ENCODE assay signal across 1 cellular context in the genomic region with DNA sequence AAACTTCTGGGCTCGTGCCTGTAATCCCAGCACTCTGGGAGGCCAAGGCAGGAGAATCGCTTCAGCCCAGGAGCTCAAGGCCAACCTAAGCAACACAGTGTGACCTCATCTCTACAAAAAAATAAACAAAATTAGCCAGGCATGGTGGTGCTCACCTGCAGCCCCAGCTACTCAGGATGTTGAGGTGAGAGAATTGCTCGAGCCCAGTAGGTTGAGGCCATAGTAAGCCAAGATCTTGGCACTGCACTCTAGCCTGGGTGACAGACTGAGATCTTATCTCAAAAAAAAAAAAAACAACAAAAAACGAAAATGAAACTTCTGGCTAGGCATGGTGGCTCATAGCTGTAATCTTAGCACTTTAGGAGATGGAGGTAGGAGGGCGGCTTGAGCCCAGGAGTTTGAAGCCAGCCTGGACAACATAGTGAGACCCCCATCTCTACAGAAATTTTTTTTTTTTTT.
TF ChIP-seq lines count a peak whose summit lies in the region.

No MANE protein-coding gene starts in this region.

TF ChIP-seq in SK-N-SH, 30 proteins besides CTCF, POLR2A, EP300 and RAD21 (continued from another document):
- TF ChIP-seq, protein P1, sequence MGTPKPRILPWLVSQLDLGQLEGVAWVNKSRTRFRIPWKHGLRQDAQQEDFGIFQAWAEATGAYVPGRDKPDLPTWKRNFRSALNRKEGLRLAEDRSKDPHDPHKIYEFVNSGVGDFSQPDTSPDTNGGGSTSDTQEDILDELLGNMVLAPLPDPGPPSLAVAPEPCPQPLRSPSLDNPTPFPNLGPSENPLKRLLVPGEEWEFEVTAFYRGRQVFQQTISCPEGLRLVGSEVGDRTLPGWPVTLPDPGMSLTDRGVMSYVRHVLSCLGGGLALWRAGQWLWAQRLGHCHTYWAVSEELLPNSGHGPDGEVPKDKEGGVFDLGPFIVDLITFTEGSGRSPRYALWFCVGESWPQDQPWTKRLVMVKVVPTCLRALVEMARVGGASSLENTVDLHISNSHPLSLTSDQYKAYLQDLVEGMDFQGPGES (IDR thresholded peaks at IDR 0.05; ENCODE audit: low read depth, low read length), result no peak
- TF ChIP-seq FOXJ3 (CRISPR knock-in tag; IDR thresholded peaks at IDR 0.05) (no peak), MXI1 (IDR thresholded peaks at IDR 0.05; ENCODE audit: low read depth, low read length) (no peak), YY1 (IDR thresholded peaks at IDR 0.05; ENCODE audit: low read depth) (no peak), FOXM1 (IDR thresholded peaks at IDR 0.05; ENCODE audit: low read depth) (no peak), CHD2 (IDR thresholded peaks at IDR 0.05; ENCODE audit: low read length, partially characterized antibody) (no peak), GATA2 (CRISPR knock-in tag; IDR thresholded peaks at IDR 0.05) (no peak), TEAD4 (IDR thresholded peaks at IDR 0.05; ENCODE audit: borderline replicate concordance, insufficient read depth) (no peak), TCF12 (IDR thresholded peaks at IDR 0.05) (no peak), FOSL2 (IDR thresholded peaks at IDR 0.05; ENCODE audit: borderline replicate concordance, low read depth) (no peak), POLR2AphosphoS5 (IDR thresholded peaks at IDR 0.05; ENCODE audit: low read depth, low read length) (no peak)
- TF ChIP-seq, protein P2, sequence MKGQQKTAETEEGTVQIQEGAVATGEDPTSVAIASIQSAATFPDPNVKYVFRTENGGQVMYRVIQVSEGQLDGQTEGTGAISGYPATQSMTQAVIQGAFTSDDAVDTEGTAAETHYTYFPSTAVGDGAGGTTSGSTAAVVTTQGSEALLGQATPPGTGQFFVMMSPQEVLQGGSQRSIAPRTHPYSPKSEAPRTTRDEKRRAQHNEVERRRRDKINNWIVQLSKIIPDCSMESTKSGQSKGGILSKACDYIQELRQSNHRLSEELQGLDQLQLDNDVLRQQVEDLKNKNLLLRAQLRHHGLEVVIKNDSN (IDR thresholded peaks at IDR 0.05; ENCODE audit: borderline replicate concordance, low read depth), result no peak
- TF ChIP-seq, protein P3, sequence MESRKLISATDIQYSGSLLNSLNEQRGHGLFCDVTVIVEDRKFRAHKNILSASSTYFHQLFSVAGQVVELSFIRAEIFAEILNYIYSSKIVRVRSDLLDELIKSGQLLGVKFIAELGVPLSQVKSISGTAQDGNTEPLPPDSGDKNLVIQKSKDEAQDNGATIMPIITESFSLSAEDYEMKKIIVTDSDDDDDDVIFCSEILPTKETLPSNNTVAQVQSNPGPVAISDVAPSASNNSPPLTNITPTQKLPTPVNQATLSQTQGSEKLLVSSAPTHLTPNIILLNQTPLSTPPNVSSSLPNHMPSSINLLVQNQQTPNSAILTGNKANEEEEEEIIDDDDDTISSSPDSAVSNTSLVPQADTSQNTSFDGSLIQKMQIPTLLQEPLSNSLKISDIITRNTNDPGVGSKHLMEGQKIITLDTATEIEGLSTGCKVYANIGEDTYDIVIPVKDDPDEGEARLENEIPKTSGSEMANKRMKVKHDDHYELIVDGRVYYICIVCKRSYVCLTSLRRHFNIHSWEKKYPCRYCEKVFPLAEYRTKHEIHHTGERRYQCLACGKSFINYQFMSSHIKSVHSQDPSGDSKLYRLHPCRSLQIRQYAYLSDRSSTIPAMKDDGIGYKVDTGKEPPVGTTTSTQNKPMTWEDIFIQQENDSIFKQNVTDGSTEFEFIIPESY (IDR thresholded peaks at IDR 0.05; ENCODE audit: borderline replicate concordance, low read depth), result no peak
TF ChIP-seq in SK-N-SH: peak in this region for 0.
